ENCODE assay signal across 8 cellular contexts in the genomic region with DNA sequence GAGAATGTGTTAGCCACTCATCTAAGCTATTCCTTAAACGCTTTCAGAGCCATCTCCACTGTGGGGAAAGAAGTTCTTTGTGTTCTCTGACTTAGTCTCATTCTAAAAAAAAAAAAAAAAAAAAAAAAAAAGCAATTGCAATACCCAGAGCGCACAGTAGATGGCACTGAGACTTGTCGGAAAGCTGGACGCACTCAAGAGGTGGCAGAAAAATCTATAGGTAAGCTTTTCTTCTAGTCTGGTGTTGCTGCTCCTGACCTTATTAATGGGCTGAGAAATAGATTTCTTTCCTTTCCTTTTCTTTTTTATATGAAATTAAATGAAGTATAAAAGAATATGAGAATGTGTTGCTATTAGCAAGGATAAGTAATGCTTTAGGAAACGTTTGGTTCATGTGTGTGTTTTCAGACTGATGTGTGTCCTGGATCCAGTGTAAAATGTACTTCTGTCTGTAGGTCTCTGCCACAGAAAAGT. TPM values are rescaled to one million over a fixed set of nuclear protein-coding genes. Genes with fewer than 3 reads are reported as not detected.
A peak's percentile ranks its signal among the peaks of the same experiment; 100 is the strongest.
DNase-seq lines count a peak whose midpoint lies in the region; ATAC-seq and TF ChIP-seq lines count a peak whose summit lies in the region.

No MANE protein-coding gene starts in this region.

- intact Hi-C loops in MCF 10A (cut with micrococcal nuclease), result loop anchor here (1.0 to 5.0 kb wide), 7 partner anchors 157 to 730 kb away; partner anchors contain the start of gene IL17D

- H3K27ac Mint-ChIP-seq in MCF 10A (ENCODE audit: low read depth, unreplicated experiment) (no peak overlapping the region), type B pancreatic cell (peak overlapping the region; percentile 13)

- CTCF ChIA-PET in MCF 10A (lab: Yijun Ruan, JAX), result interaction anchor here (0.5 to 2.4 kb wide), 47 partner anchors 8 to 1281 kb away, joined by 3 to 21 read pairs (median 4); no protein-coding TSS in a partner anchor

- POLR2A ChIA-PET in MCF 10A (lab: Yijun Ruan, JAX), result interaction anchor here (0.6 to 1.7 kb wide), 6 partner anchors 173 to 817 kb away, joined by 3 to 7 read pairs (median 4); no protein-coding TSS in a partner anchor

- H3K4me3 Mint-ChIP-seq in MCF 10A (ENCODE audit: unreplicated experiment), result no peak overlapping the region
- H3K4me3 Mint-ChIP-seq in type B pancreatic cell, result no peak overlapping the region

- no peaks in the 10 kb centered on the region for H3K36me3 Mint-ChIP-seq in MCF 10A (ENCODE audit: insufficient read depth, unreplicated experiment)
- no peaks in the 10 kb centered on the region for H3K36me3 Mint-ChIP-seq in type B pancreatic cell

- BruUV-seq in MCF 10A (replicated peaks; lab: Mats Ljungman, UMichigan), result no TSS peak

- peak; percentile 56 for ATAC-seq in GM18867 (IDR thresholded peaks at IDR 0.05; ENCODE audit: unreplicated experiment)
- no peak for ATAC-seq in GM18873 (IDR thresholded peaks at IDR 0.05; ENCODE audit: low FRiP score, unreplicated experiment)

- peaks cover 24% of the 10 kb centered on the region for H3K4me1 Mint-ChIP-seq in MCF 10A (ENCODE audit: insufficient read depth, unreplicated experiment)
- H3K4me1 Mint-ChIP-seq in type B pancreatic cell (ENCODE audit: unreplicated experiment), result peaks cover 14% of the 10 kb centered on the region

- no peaks in the 10 kb centered on the region for H3K27me3 Mint-ChIP-seq in MCF 10A (ENCODE audit: insufficient read depth, unreplicated experiment)
- H3K27me3 Mint-ChIP-seq in type B pancreatic cell, result peaks cover 42% of the 10 kb centered on the region

- H3K9me3 Mint-ChIP-seq in MCF 10A (ENCODE audit: unreplicated experiment) (no peaks in the 10 kb centered on the region), type B pancreatic cell (peaks cover 5% of the 10 kb centered on the region)

- peak; percentile 67 for TF ChIP-seq CTCF in MCF 10A (IDR thresholded peaks at IDR 0.05; ENCODE audit: unreplicated experiment)
- peak; percentile 81 for TF ChIP-seq CTCF in type B pancreatic cell (conservative IDR thresholded peaks at IDR 0.05)

- DNase-seq in COR-L47 (lab: John Stamatoyannopoulos, UW) (peak; percentile 29), NCI-H526 (lab: John Stamatoyannopoulos, UW) (peak; percentile 40 to 63), MCF 10A (ENCODE audit: unreplicated experiment) (peak; percentile 59), left kidney (ENCODE audit: low read depth, low spot score) (peak; percentile 53), type B pancreatic cell (ENCODE audit: extremely low spot score, unreplicated experiment) (no peak), NCI-H1436 treated with DMSO at 0.1 percent for 48 hours (lab: John Stamatoyannopoulos, UW) (no peak)

RNA-seq across cellular contexts. Expression of gene GJB2, which starts 4.7 kb away (rescaled TPM):
- total RNA-seq in MCF 10A (2022), result 12.9 and 15.5 TPM in 2 replicates
- total RNA-seq in type B pancreatic cell (ENCODE audit: low replicate concordance), result 14.3 and 17.0 TPM in 2 replicates

RNA-seq across cellular contexts. Expression of gene GJB6, which starts 34.7 kb away (rescaled TPM):
- total RNA-seq in MCF 10A (2022) (not detected in 2 replicates), type B pancreatic cell (ENCODE audit: low replicate concordance) (7.7 and 14.8 TPM in 2 replicates)

RNA-seq across cellular contexts. Expression of gene GJA3, which starts 36.5 kb away (rescaled TPM):
- 3.0 and 4.7 TPM in 2 replicates for total RNA-seq in MCF 10A (2022)
- total RNA-seq in type B pancreatic cell (ENCODE audit: low replicate concordance), result 0.31 and 0.60 TPM in 2 replicates

Comparison
In these comparisons a context has a peak if more than half of its experiments do, and no peak if none do; other contexts are left out.
1. DNase-seq: peak in COR-L47 (single experiment), NCI-H526 (2 of 2), MCF 10A (single experiment) and left kidney (single experiment); none in type B pancreatic cell (single experiment) and NCI-H1436 treated with DMSO at 0.1 percent for 48 hours (single experiment).